ENCODE assay signal across 13 cellular contexts in genomic region chr2:156329031-156329921, GRCh38. TPM values are rescaled to one million over a fixed set of nuclear protein-coding genes. Genes with fewer than 3 reads are reported as not detected.
A peak's percentile ranks its signal among the peaks of the same experiment; 100 is the strongest.
DNase-seq lines count a peak whose midpoint lies in the region; ATAC-seq and TF ChIP-seq lines count a peak whose summit lies in the region.
"Had no signal": no experiment of that assay in that cellular context is flagged by ENCODE, and none has a peak within 500 bp of the region (broad histone marks: within the 10 kb centered on the region; RNA-seq: fewer than 3 reads in every experiment).

No MANE protein-coding gene starts in this region.

- intact Hi-C loops in CD4-positive, alpha-beta T cell (cut with DNase I, micrococcal nuclease), result loop anchor here (5.0 to 10.0 kb wide), 4 partner anchors 134 to 1566 kb away; no protein-coding TSS in a partner anchor
- intact Hi-C loops in dendritic cell treated with granulocyte-macrophage colony-stimulating factor and Interleukin-4, amounts not matched to agents 40 ng/mL and 50 ng/mL, for 4 days (cut with micrococcal nuclease), result loop anchor here (10.0 kb wide), 1 partner anchor 954 kb away; no protein-coding TSS in a partner anchor

- peak overlapping the region; percentile 95 for H3K4me3 Mint-ChIP-seq in CD4-positive, alpha-beta T cell
- H3K4me3 Mint-ChIP-seq in GM23338, result peak overlapping the region; percentile 61
- H3K4me3 Mint-ChIP-seq in dendritic cell treated with granulocyte-macrophage colony-stimulating factor and Interleukin-4, amounts not matched to agents 40 ng/mL and 50 ng/mL, for 4 days, result peak overlapping the region; percentile 71
- H3K4me3 Mint-ChIP-seq in naive thymus-derived CD8-positive, alpha-beta T cell, result peak overlapping the region; percentile 48 to 99 (median 76)

- peaks cover 71% of the 10 kb centered on the region for H3K27me3 Mint-ChIP-seq in CD4-positive, alpha-beta T cell
- peaks cover 79% of the 10 kb centered on the region for H3K27me3 Mint-ChIP-seq in GM23338 (ENCODE audit: insufficient read depth, low read depth, poor library complexity)
- peaks cover 58% of the 10 kb centered on the region for H3K27me3 Mint-ChIP-seq in dendritic cell treated with granulocyte-macrophage colony-stimulating factor and Interleukin-4, amounts not matched to agents 40 ng/mL and 50 ng/mL, for 4 days
- peaks cover 23 to 59% (median 47%) of the 10 kb centered on the region in 5 donors for H3K27me3 Mint-ChIP-seq in naive thymus-derived CD8-positive, alpha-beta T cell

- POLR2A ChIA-PET in CD4-positive, alpha-beta T cell (lab: Charles Lee), result interaction anchor here (0.7 to 8.5 kb wide), 3 partner anchors 14 to 277 kb away, joined by 3 to 143 read pairs (median 4); no protein-coding TSS in a partner anchor
- POLR2A ChIA-PET in naive thymus-derived CD8-positive, alpha-beta T cell (lab: Charles Lee), result interaction anchor here (7.8 kb wide), 1 partner anchor 14 kb away, joined by 76 read pairs; no protein-coding TSS in a partner anchor

- H3K79me2 ChIP-seq in GM23338 (replicated peaks; ENCODE audit: insufficient read depth) (no peaks in the 10 kb centered on the region), smooth muscle cell (ENCODE audit: low read depth) (no peaks in the 10 kb centered on the region)

- H3K9ac ChIP-seq in smooth muscle cell (ENCODE audit: low read depth), result no peak overlapping the region

- H3K27ac Mint-ChIP-seq in CD4-positive, alpha-beta T cell, result peak overlapping the region; percentile 100
- no peak overlapping the region for H3K27ac Mint-ChIP-seq in GM23338
- H3K27ac Mint-ChIP-seq in dendritic cell treated with granulocyte-macrophage colony-stimulating factor and Interleukin-4, amounts not matched to agents 40 ng/mL and 50 ng/mL, for 4 days, result no peak overlapping the region
- H3K27ac Mint-ChIP-seq in naive thymus-derived CD8-positive, alpha-beta T cell, result peak overlapping the region in 7 of 10 donors; percentile 19 to 92 (median 53)

- no peaks in the 10 kb centered on the region for H3K9me3 ChIP-seq in CD4-positive, alpha-beta T cell (ENCODE audit: control insufficient read depth, low read length)
- no peaks in the 10 kb centered on the region for H3K9me3 ChIP-seq in smooth muscle cell (replicated peaks; ENCODE audit: low read depth)
- H3K9me3 ChIP-seq: HAP-1 had no signal

- no peaks in the 10 kb centered on the region for H3K9me2 ChIP-seq in GM23338 (ENCODE audit: insufficient read depth)

- H3K27ac ChIP-seq in CD4-positive, alpha-beta T cell (ENCODE audit: low read depth, low read length), result no peak overlapping the region
- no peak overlapping the region for H3K27ac ChIP-seq in GM23338 (ENCODE audit: low read depth)
- H3K27ac ChIP-seq in smooth muscle cell (ENCODE audit: low read depth), result no peak overlapping the region

- H3K36me3 Mint-ChIP-seq in CD4-positive, alpha-beta T cell (ENCODE audit: low read depth), result peaks cover 65% of the 10 kb centered on the region
- peaks cover 11% of the 10 kb centered on the region; the same call in 2 of the 3 replicates for H3K36me3 Mint-ChIP-seq in GM23338 (ENCODE audit: low read depth)
- H3K36me3 Mint-ChIP-seq in dendritic cell treated with granulocyte-macrophage colony-stimulating factor and Interleukin-4, amounts not matched to agents 40 ng/mL and 50 ng/mL, for 4 days (ENCODE audit: low read depth), result peaks cover 32% of the 10 kb centered on the region
- H3K36me3 Mint-ChIP-seq in naive thymus-derived CD8-positive, alpha-beta T cell, result peaks cover 4 to 19% (median 18%) of the 10 kb centered on the region in 3 donors

- H3K4me1 ChIP-seq in GM23338 (ENCODE audit: insufficient read depth) (peaks cover 60% of the 10 kb centered on the region), smooth muscle cell (ENCODE audit: low read depth) (peaks cover 8% of the 10 kb centered on the region)

- CTCF ChIA-PET in CD4-positive, alpha-beta T cell (lab: Charles Lee), result interaction anchor here (0.8 to 1.2 kb wide), 2 partner anchors 69 to 108 kb away, joined by 3 read pairs; no protein-coding TSS in a partner anchor

- H3K4me3 ChIP-seq in GM23338 (peak overlapping the region; percentile 67), smooth muscle cell (no peak overlapping the region)
- H3K4me3 ChIP-seq: HAP-1 had no signal

- H2AFZ ChIP-seq in GM23338, result peak overlapping the region; percentile 92
- no peak overlapping the region for H2AFZ ChIP-seq in smooth muscle cell (ENCODE audit: low read depth)

- ATAC-seq in CD4-positive, alpha-beta T cell (ENCODE audit: poor library complexity), result no peak
- peak; percentile 3 for ATAC-seq in GM23338
- ATAC-seq in naive thymus-derived CD8-positive, alpha-beta T cell, result no peak
- ATAC-seq in GM19455 (IDR thresholded peaks at IDR 0.05; ENCODE audit: unreplicated experiment), result no peak
- no peak for ATAC-seq in GM21423 (IDR thresholded peaks at IDR 0.05; ENCODE audit: unreplicated experiment)
- ATAC-seq in HG02623 (IDR thresholded peaks at IDR 0.05; ENCODE audit: unreplicated experiment), result no peak

- TF ChIP-seq CTCF in CD4-positive, alpha-beta T cell (IDR thresholded peaks at IDR 0.05), result no peak
- TF ChIP-seq CTCF in GM23338 (conservative IDR thresholded peaks at IDR 0.05; ENCODE audit: low read depth in 2 of 2) (no peak; a peak in 1 of 4 replicates), smooth muscle cell (IDR thresholded peaks at IDR 0.05; ENCODE audit: borderline replicate concordance, insufficient read depth, poor library complexity, severe bottlenecking) (no peak)

- H3K4me2 ChIP-seq in GM23338 (peak overlapping the region; percentile 77), smooth muscle cell (no peak overlapping the region)

- H4K20me1 ChIP-seq in GM23338 (replicated peaks; ENCODE audit: insufficient read depth), result peaks cover 24% of the 10 kb centered on the region
- H4K20me1 ChIP-seq in smooth muscle cell (ENCODE audit: low read depth), result peaks cover 13% of the 10 kb centered on the region

- H3K9me3 Mint-ChIP-seq in CD4-positive, alpha-beta T cell, result no peaks in the 10 kb centered on the region
- no peaks in the 10 kb centered on the region; the same call in 2 of the 3 replicates for H3K9me3 Mint-ChIP-seq in GM23338
- H3K9me3 Mint-ChIP-seq in dendritic cell treated with granulocyte-macrophage colony-stimulating factor and Interleukin-4, amounts not matched to agents 40 ng/mL and 50 ng/mL, for 4 days, result no peaks in the 10 kb centered on the region
- peaks cover 0 to 5% (median 0%) of the 10 kb centered on the region in 9 donors for H3K9me3 Mint-ChIP-seq in naive thymus-derived CD8-positive, alpha-beta T cell

- no peaks in the 10 kb centered on the region for H3K27me3 ChIP-seq in CD4-positive, alpha-beta T cell (ENCODE audit: control insufficient read depth, insufficient read depth, low read length)
- H3K27me3 ChIP-seq in GM23338 (ENCODE audit: insufficient read depth) (peaks cover 93% of the 10 kb centered on the region), smooth muscle cell (ENCODE audit: low read depth) (peaks cover 72% of the 10 kb centered on the region)

- H3K4me1 Mint-ChIP-seq in CD4-positive, alpha-beta T cell (ENCODE audit: low read depth), result peaks cover 41% of the 10 kb centered on the region
- peaks cover 45% of the 10 kb centered on the region for H3K4me1 Mint-ChIP-seq in GM23338
- H3K4me1 Mint-ChIP-seq in dendritic cell treated with granulocyte-macrophage colony-stimulating factor and Interleukin-4, amounts not matched to agents 40 ng/mL and 50 ng/mL, for 4 days (ENCODE audit: low read depth), result peaks cover 70% of the 10 kb centered on the region
- H3K4me1 Mint-ChIP-seq in naive thymus-derived CD8-positive, alpha-beta T cell, result peaks cover 37 to 58% (median 40%) of the 10 kb centered on the region in 4 donors

- DNase-seq in CD4-positive, alpha-beta T cell, result peak in 2 of 10 experiments; percentile 26
- DNase-seq in GM23338 (ENCODE audit: low spot score) (peak; percentile 78), smooth muscle cell (lab: John Stamatoyannopoulos, UW; ENCODE audit: unreplicated experiment) (no peak)
- peak in 7 of 10 donors; percentile 15 to 47 (median 39) for DNase-seq in naive thymus-derived CD8-positive, alpha-beta T cell
- DNase-seq: amygdala; hippocampal formation; NCI-H510A treated with DMSO at 0.1 percent for 48 hours; stimulated activated CD8-positive, alpha-beta memory T cell treated with anti-CD3 and anti-CD28 coated beads, Interleukin-4, amount 100 ng/mL, for 48 hours had no signal

- no peaks in the 10 kb centered on the region for H3K36me3 ChIP-seq in GM23338 (ENCODE audit: insufficient read depth)
- no peaks in the 10 kb centered on the region for H3K36me3 ChIP-seq in smooth muscle cell (ENCODE audit: low read depth)

- WGBS in smooth muscle cell (ENCODE audit: low lambda C conversion rate), result 55% methylated on average over 64 of the region's 64 CpGs

- H3F3A ChIP-seq in GM23338 (replicated peaks; ENCODE audit: low read depth), result peaks cover 17% of the 10 kb centered on the region
- H3F3A ChIP-seq in smooth muscle cell (ENCODE audit: low read depth), result no peaks in the 10 kb centered on the region

TF ChIP-seq in GM23338, 12 proteins besides CTCF, POLR2A, EP300 and RAD21 (continues in another document):
- TF ChIP-seq ZNF331 (CRISPR knock-in tag; IDR thresholded peaks at IDR 0.05; ENCODE audit: low read depth) (no peak), EZH2phosphoT487 (IDR thresholded peaks at IDR 0.05; ENCODE audit: unreplicated experiment) (no peak)

RNA-seq across cellular contexts. Expression of gene NR4A2, which starts 3.2 kb away (rescaled TPM):
- 100 to 1,000 TPM; 290 to 319 TPM for total RNA-seq in CD4-positive, alpha-beta T cell
- 0.49 and 0.85 TPM in 2 replicates for total RNA-seq in GM23338 (2014; rRNA removed; shearing (Covaris generic))
- 0.56 and 0.71 TPM in 2 replicates for polyA plus RNA-seq in GM23338 (2016; fragmentation: Nextera tagmentation; extraction: Ambion mirVana)
- 1 to 10 TPM; 1.8 to 2.8 TPM for total RNA-seq in naive thymus-derived CD8-positive, alpha-beta T cell
- 10 to 100 TPM in 2 of 3 donors, 1 to 10 TPM in 1; 4.8 to 20.1 (median 11.4) TPM for polyA plus RNA-seq in naive thymus-derived CD8-positive, alpha-beta T cell
- 6.7 and 12.3 TPM in 2 replicates for total RNA-seq in smooth muscle cell
- 14.1 and 14.5 TPM in 2 replicates for polyA plus RNA-seq in smooth muscle cell

Comparison
In these comparisons a context has a peak if more than half of its experiments do, and no peak if none do; other contexts are left out.
1. H3K27ac Mint-ChIP-seq: peak in CD4-positive, alpha-beta T cell (single experiment) and naive thymus-derived CD8-positive, alpha-beta T cell (7 of 10); none in GM23338 (single experiment) and dendritic cell treated with granulocyte-macrophage colony-stimulating factor and Interleukin-4, amounts not matched to agents 40 ng/mL and 50 ng/mL, for 4 days (single experiment).
2. RNA of gene NR4A2, which starts 3.2 kb away (total RNA-seq): 290 to 319 TPM in CD4-positive, alpha-beta T cell; 6.7 to 12.3 TPM in smooth muscle cell, 1.8 to 2.8 TPM in naive thymus-derived CD8-positive, alpha-beta T cell and 0.49 to 0.85 TPM in GM23338; every median in the first group is over 10 times any median in the second.
3. Peak in every context shown above with its lines, with median percentiles within 50 percentile points of each other: H3K4me3 Mint-ChIP-seq.